18 cellular contexts compared by ENCODE assay signal in genomic region chr7:27916372-27916771, GRCh38.
"Had no signal": no experiment of that assay in that cellular context is flagged by ENCODE, and none has a peak within 500 bp of the region (broad histone marks: within the 10 kb centered on the region; RNA-seq: fewer than 3 reads in every experiment).

No MANE protein-coding gene starts in this region.

- H3K9me3 ChIP-seq: tibial nerve had no signal

- H3K27me3 ChIP-seq: brain microvascular endothelial cell, tibial nerve had no signal

- H3K27ac ChIP-seq: brain microvascular endothelial cell, left ventricle myocardium inferior, tibial nerve had no signal

- H3K4me3 ChIP-seq: left ventricle myocardium inferior, tibial nerve had no signal

- FAIRE-seq: islet of Langerhans had no signal

- DNase-seq: activated CD4-positive, alpha-beta T cell treated with anti-CD3 and anti-CD28 coated beads, Interleukin-2, amount 10 ng/mL, durations not matched to agents 24 days and 14 days; activated CD4-positive, CD25-positive, alpha-beta regulatory T cell; activated CD8-positive, alpha-beta memory T cell treated with anti-CD3 and anti-CD28 coated beads, Interleukin-2, amount 50 U/mL, for 48 hours; activated gamma-delta T cell treated with Interleukin-2 at 50 U/mL for 16 hours; activated naive CD8-positive, alpha-beta T cell treated with anti-CD3 and anti-CD28 coated beads for 36 hours; activated T-cell treated with anti-CD3 and anti-CD28 coated beads, Interleukin-2, amount 50 U/mL, for 72 hours; brain microvascular endothelial cell; cerebellar nuclear complex; effector memory CD8-positive, alpha-beta T cell; left ventricle myocardium inferior; mesendoderm; retina; stimulated activated CD4-positive, alpha-beta T cell treated with anti-CD3 and anti-CD28 coated beads, Interleukin-4, amount 100 ng/mL, for 1 hour; stimulated activated naive B cell treated with anti-CD40 and anti-IgM and Interleukin-4, amounts not matched to agents 10 μg/mL and 1 μg/mL and 100 μg/mL, for 72 hours; substantia nigra had no signal

- H3K36me3 ChIP-seq: brain microvascular endothelial cell had no signal

- ATAC-seq: activated T-cell treated with anti-CD3 and anti-CD28 coated beads, Interleukin-2, amount 50 U/mL, for 72 hours; effector memory CD8-positive, alpha-beta T cell; natural killer cell treated with Interleukin-12 subunit alpha and Interleukin-12 subunit beta and Interleukin-15 and Interleukin-18, amount 100 ng/mL, for 72 hours; stimulated activated naive B cell treated with anti-CD40 and anti-IgM and Interleukin-4, amounts not matched to agents 10 μg/mL and 1 μg/mL and 100 μg/mL, for 72 hours had no signal
